Comparison of ENCODE assay signal across 31 cellular contexts in the genomic region with DNA sequence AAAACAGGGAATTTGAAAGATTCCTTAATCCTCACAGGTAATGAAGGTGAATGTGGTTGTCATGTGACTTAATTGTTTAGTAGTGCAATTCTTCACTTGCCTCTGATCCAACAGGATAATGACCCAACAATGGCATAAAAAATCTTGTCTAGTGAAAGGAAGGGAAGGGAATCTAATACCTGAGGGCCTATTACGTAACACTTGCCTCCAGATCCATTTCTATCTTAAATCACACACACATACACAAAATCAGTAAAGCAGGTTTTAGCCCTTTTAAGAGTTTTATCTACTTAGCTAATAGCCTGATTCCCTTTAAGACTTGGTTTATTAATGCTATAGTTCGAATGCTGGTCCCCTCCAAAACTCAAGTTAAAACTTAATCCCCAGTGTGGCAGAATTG.
"Had no signal": no experiment of that assay in that cellular context is flagged by ENCODE, and none has a peak within 500 bp of the region (broad histone marks: within the 10 kb centered on the region; RNA-seq: fewer than 3 reads in every experiment).

No MANE protein-coding gene starts in this region.

- H3K4me3 Mint-ChIP-seq: natural killer cell; nephron; neural progenitor cell; stimulated activated memory B cell treated with anti-CD40 and anti-IgM and Interleukin-4, amounts not matched to agents 10 μg/mL and 1 μg/mL and 100 μg/mL, for 72 hours; stimulated activated naive CD8-positive, alpha-beta T cell treated with anti-CD3 and anti-CD28 coated beads, Interleukin-15, amount 100 ng/mL, for 72 hours; type B pancreatic cell had no signal

- H2AFZ ChIP-seq: neural progenitor cell, parathyroid adenoma had no signal

- H3K36me3 ChIP-seq: neural progenitor cell, ovary, spleen, suprapubic skin, tibial artery, transverse colon, upper lobe of right lung, uterus had no signal

- ATAC-seq: natural killer cell; psoas muscle; right cardiac atrium; sciatic nerve; stimulated activated memory B cell treated with anti-CD40 and anti-IgM and Interleukin-4, amounts not matched to agents 10 μg/mL and 1 μg/mL and 100 μg/mL, for 72 hours; stimulated activated naive CD8-positive, alpha-beta T cell treated with anti-CD3 and anti-CD28 coated beads, Interleukin-15, amount 100 ng/mL, for 72 hours; stimulated activated naive CD8-positive, alpha-beta T cell treated with anti-CD3 and anti-CD28 coated beads, Interleukin-15, Interleukin-2, amounts not matched to agents 100 U/mL and 50 U/mL, for 24 hours; upper lobe of right lung had no signal

- H3K27me3 ChIP-seq: neural progenitor cell, ovary, spleen, testis, tibial artery, transverse colon, upper lobe of right lung, uterus had no signal

- H3K9me3 ChIP-seq: ovary, psoas muscle, testis, transverse colon, upper lobe of right lung, uterus had no signal

- H3K79me2 ChIP-seq: parathyroid adenoma had no signal

- H3K27ac ChIP-seq: neural progenitor cell, ovary, parathyroid adenoma, psoas muscle, skin epidermis, spleen, suprapubic skin, testis, tibial artery, transverse colon, upper lobe of right lung, uterus had no signal

- H3K9ac ChIP-seq: neural progenitor cell, parathyroid adenoma had no signal

- H3K4me1 ChIP-seq: parathyroid adenoma, psoas muscle, spleen, suprapubic skin, testis, tibial artery, transverse colon, upper lobe of right lung, uterus had no signal

- H3K4me2 ChIP-seq: neural progenitor cell, smooth muscle cell had no signal

- DNase-seq: natural killer cell; occipital lobe; ovary; posterior cingulate gyrus; psoas muscle; right cardiac atrium; spleen; stimulated activated CD4-positive, alpha-beta T cell treated with anti-CD3 and anti-CD28 coated beads, Interleukin-12 subunit alpha, Interleukin-12 subunit beta, amount 100 ng/mL, for 4 hours; stimulated activated CD4-positive, alpha-beta T cell treated with anti-CD3 and anti-CD28 coated beads, Interleukin-1b, Interleukin-23, amount 100 ng/mL, for 48 hours; stimulated activated CD4-positive, alpha-beta T cell treated with anti-CD3 and anti-CD28 coated beads, Interleukin-4, amount 100 ng/mL, for 1 hour; stimulated activated CD4-positive, alpha-beta T cell treated with anti-CD3 and anti-CD28 coated beads, Interleukin-4, amount 100 ng/mL, for 4 hours; stimulated activated CD8-positive, alpha-beta memory T cell treated with anti-CD3 and anti-CD28 coated beads, Interleukin-4, amount 100 ng/mL, for 48 hours; stimulated activated naive CD4-positive, alpha-beta T cell; stimulated activated naive CD8-positive, alpha-beta T cell treated with anti-CD3 and anti-CD28 coated beads, Interleukin-15, amount 100 ng/mL, for 72 hours; stimulated activated naive CD8-positive, alpha-beta T cell treated with anti-CD3 and anti-CD28 coated beads, Interleukin-15, Interleukin-2, amounts not matched to agents 100 U/mL and 50 U/mL, for 24 hours; substantia nigra; testis; tibial artery; transverse colon; upper lobe of right lung; uterus had no signal

- H3K4me3 ChIP-seq: neural progenitor cell, ovary, psoas muscle, skin epidermis, smooth muscle cell, spleen, suprapubic skin, testis, tibial artery, transverse colon, upper lobe of right lung, uterus had no signal

- H3K27ac Mint-ChIP-seq: natural killer cell; nephron; neural progenitor cell; progenitor cell of endocrine pancreas; stimulated activated memory B cell treated with anti-CD40 and anti-IgM and Interleukin-4, amounts not matched to agents 10 μg/mL and 1 μg/mL and 100 μg/mL, for 72 hours; stimulated activated naive CD8-positive, alpha-beta T cell treated with anti-CD3 and anti-CD28 coated beads, Interleukin-15, amount 100 ng/mL, for 72 hours; type B pancreatic cell had no signal

- H3K9me3 Mint-ChIP-seq: natural killer cell; stimulated activated memory B cell treated with anti-CD40 and anti-IgM and Interleukin-4, amounts not matched to agents 10 μg/mL and 1 μg/mL and 100 μg/mL, for 72 hours; type B pancreatic cell had no signal

- H3K36me3 Mint-ChIP-seq: neural progenitor cell, type B pancreatic cell had no signal

- H3K4me1 Mint-ChIP-seq: nephron; stimulated activated memory B cell treated with anti-CD40 and anti-IgM and Interleukin-4, amounts not matched to agents 10 μg/mL and 1 μg/mL and 100 μg/mL, for 72 hours; stimulated activated naive CD8-positive, alpha-beta T cell treated with anti-CD3 and anti-CD28 coated beads, Interleukin-15, amount 100 ng/mL, for 72 hours had no signal

- H3K27me3 Mint-ChIP-seq: stimulated activated memory B cell treated with anti-CD40 and anti-IgM and Interleukin-4, amounts not matched to agents 10 μg/mL and 1 μg/mL and 100 μg/mL, for 72 hours had no signal
